Comparison of ENCODE assay signal across 11 cellular contexts in the genomic region with DNA sequence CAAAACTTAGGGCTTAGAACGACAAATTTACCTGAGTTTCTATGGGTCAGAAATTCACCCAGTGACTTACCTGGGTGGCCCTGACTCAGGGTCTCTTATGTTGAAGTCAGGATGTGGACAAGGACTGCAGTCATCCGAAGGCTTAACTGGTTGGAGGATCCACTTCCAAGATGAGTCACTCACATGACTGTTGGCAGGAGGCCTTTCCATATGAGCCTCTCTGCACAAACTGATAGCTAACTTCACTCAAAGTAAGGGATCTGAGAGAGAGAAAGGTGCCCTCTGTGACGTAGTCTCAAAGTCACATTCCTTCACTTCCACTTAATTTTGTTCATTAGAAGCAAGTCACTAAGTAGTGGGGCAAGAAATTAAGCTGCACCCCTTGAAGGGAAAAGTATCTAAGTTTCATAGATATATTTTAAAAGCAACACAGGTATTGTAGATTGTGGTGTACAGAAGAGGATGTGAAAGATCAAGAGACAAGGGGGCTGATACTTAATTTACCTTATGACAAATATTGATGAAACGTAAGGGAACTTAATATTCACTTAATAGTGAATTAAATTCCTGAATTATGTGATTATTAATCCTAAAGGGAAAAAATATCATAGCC. TPM values are rescaled to one million over a fixed set of nuclear protein-coding genes. Genes with fewer than 3 reads are reported as not detected.
DNase-seq lines count a peak whose midpoint lies in the region; ATAC-seq, FAIRE-seq and TF ChIP-seq lines count a peak whose summit lies in the region.
"Had no signal": no experiment of that assay in that cellular context is flagged by ENCODE, and none has a peak within 500 bp of the region (broad histone marks: within the 10 kb centered on the region; RNA-seq: fewer than 3 reads in every experiment).

No MANE protein-coding gene starts in this region.

- peak; percentile 42; the same call in 1 of the 2 replicates for TF ChIP-seq EP300 in K562 (IDR thresholded peaks at IDR 0.05; ENCODE audit: low read length)
- no peak for TF ChIP-seq EP300 in stomach (IDR thresholded peaks at IDR 0.05)

- no peak overlapping the region for H3K18ac ChIP-seq in mesendoderm (ENCODE audit: low read length)

- no peak overlapping the region for H2BK120ac ChIP-seq in mesendoderm (ENCODE audit: low read depth, low read length)

- FAIRE-seq in K562 (lab: Jason Lieb, UNC) = peak; percentile 86

- H4K5ac ChIP-seq in mesendoderm (ENCODE audit: low read length) = no peak overlapping the region

- TF ChIP-seq POLR2A in K562 (conservative IDR thresholded peaks at IDR 0.05) (no peak), stomach (IDR thresholded peaks at IDR 0.05) (no peak)

- no peak overlapping the region for H2AFZ ChIP-seq in K562 (ENCODE audit: low read depth, low read length)
- no peak overlapping the region for H2AFZ ChIP-seq in MM.1S (ENCODE audit: low read length)

- no peak overlapping the region for H2BK5ac ChIP-seq in mesendoderm (ENCODE audit: low read length)

- peaks cover 0 to 9% of the 10 kb centered on the region in 2 experiments; a peak in 1 of 5 replicates for H3K4me1 ChIP-seq in K562 (replicated peaks in 1 of 2; ENCODE audit: control insufficient read depth in 2 of 2, insufficient read depth in 2 of 2, low read length in 2 of 2)
- H3K4me1 ChIP-seq in mesendoderm (ENCODE audit: control insufficient read depth, low read depth, low read length) = no peaks in the 10 kb centered on the region
- no peaks in the 10 kb centered on the region for H3K4me1 ChIP-seq in stomach
- H3K4me1 ChIP-seq in MM.1S (ENCODE audit: low read length) = no peaks in the 10 kb centered on the region

- POLR2A ChIA-PET in K562 (lab: Yijun Ruan, JAX) = interaction anchor here (1.1 kb wide), 1 partner anchor 35 kb away, joined by 3 read pairs; no protein-coding TSS in a partner anchor

- no peak overlapping the region for H3K9ac ChIP-seq in K562 (ENCODE audit: insufficient read depth in 1 of 2, low read depth in 2 of 2, low read length in 2 of 2)
- H3K9ac ChIP-seq in mesendoderm (ENCODE audit: low read length) = no peak overlapping the region
- no peak overlapping the region for H3K9ac ChIP-seq in MM.1S (ENCODE audit: low read length)

- H3K4me2 ChIP-seq in K562 (ENCODE audit: insufficient read depth, low read length) (no peak overlapping the region), mesendoderm (ENCODE audit: low read length) (no peak overlapping the region), MM.1S (ENCODE audit: low read depth, low read length) (no peak overlapping the region)

- no TSS peak for BruUV-seq in K562 (replicated peaks; lab: Mats Ljungman, UMichigan)

- DNase-seq in Daoy (ENCODE audit: low read depth) = peak; percentile 71
- peak; percentile 12 to 80 (median 32) for DNase-seq in K562 (ENCODE audit: extremely low read depth in 1 of 4, low spot score in 3 of 4)
- DNase-seq in mesendoderm = peak; percentile 70
- DNase-seq in stomach = no peak
- DNase-seq in NCI-H1694 (lab: John Stamatoyannopoulos, UW) = no peak
- no peak for DNase-seq in MM.1S
- DNase-seq: activated naive CD8-positive, alpha-beta T cell treated with anti-CD3 and anti-CD28 coated beads, Interleukin-2, amount 10 ng/mL, durations not matched to agents 7 days and 5 days; NCI-H2171; T-helper 9 cell had no signal

- intact Hi-C loops in K562 (cut with micrococcal nuclease) = no loop called here
- intact Hi-C loops in stomach (cut with DNase I; ENCODE audit: low total_unique reads) = no loop called here

- H3K9me1 ChIP-seq in K562 (ENCODE audit: control insufficient read depth, insufficient read depth, low read length) = no peaks in the 10 kb centered on the region

- H3K4ac ChIP-seq in mesendoderm (ENCODE audit: low read depth, low read length) = no peak overlapping the region

- peak overlapping the region; percentile 46; the same call in 1 of the 3 replicates for H3K27ac ChIP-seq in K562 (ENCODE audit: extremely low read depth, low read depth, low read length)
- no peak overlapping the region for H3K27ac ChIP-seq in mesendoderm (ENCODE audit: low read depth, low read length)
- H3K27ac ChIP-seq in stomach = no peak overlapping the region
- H3K27ac ChIP-seq in MM.1S (ENCODE audit: low read length) = no peak overlapping the region

- H2AK5ac ChIP-seq in mesendoderm (ENCODE audit: low read length) = no peak overlapping the region

- no peak for TF ChIP-seq RAD21 in K562 (CRISPR knock-in tag; conservative IDR thresholded peaks at IDR 0.05 in 1 of 2, IDR thresholded peaks at IDR 0.05 in 1 of 2)

- in situ Hi-C loops in K562 (cut with MboI) = no loop called here

- no peak overlapping the region for H3K4me3 ChIP-seq in K562
- no peak overlapping the region for H3K4me3 ChIP-seq in mesendoderm (ENCODE audit: low read length)
- no peak overlapping the region for H3K4me3 ChIP-seq in stomach
- no peak overlapping the region for H3K4me3 ChIP-seq in MM.1S (ENCODE audit: low read length)

- H3K36me3 ChIP-seq in K562 (ENCODE audit: control insufficient read depth, insufficient read depth, low read length) (peaks cover 46% of the 10 kb centered on the region), mesendoderm (ENCODE audit: control insufficient read depth, insufficient read depth, low read length) (no peaks in the 10 kb centered on the region), stomach (peaks cover 0 to 55% (median 40%) of the 10 kb centered on the region in 4 donors), MM.1S (replicated peaks; ENCODE audit: insufficient read depth, low read length) (no peaks in the 10 kb centered on the region)

- no peaks in the 10 kb centered on the region for H3K27me3 ChIP-seq in K562 (ENCODE audit: control insufficient read depth in 2 of 2, insufficient read depth in 2 of 2, low read length in 2 of 2)
- no peaks in the 10 kb centered on the region for H3K27me3 ChIP-seq in mesendoderm (ENCODE audit: insufficient read depth, low read length, poor library complexity)
- no peaks in the 10 kb centered on the region for H3K27me3 ChIP-seq in stomach
- H3K27me3 ChIP-seq in MM.1S (replicated peaks; ENCODE audit: insufficient read depth, low read length) = no peaks in the 10 kb centered on the region

- no peaks in the 10 kb centered on the region for H3K9me2 ChIP-seq in MM.1S (replicated peaks; ENCODE audit: insufficient read depth, low read length)

- no peaks in the 10 kb centered on the region for H3K9me3 ChIP-seq in K562 (replicated peaks; ENCODE audit: control insufficient read depth, insufficient read depth, low read depth, low read length)
- H3K9me3 ChIP-seq in stomach = no peaks in the 10 kb centered on the region
- H3K9me3 ChIP-seq in MM.1S (replicated peaks; ENCODE audit: insufficient read depth, low read length) = no peaks in the 10 kb centered on the region

- H3K79me1 ChIP-seq in mesendoderm (ENCODE audit: low read length) = no peaks in the 10 kb centered on the region

- H3F3A ChIP-seq in MM.1S (ENCODE audit: insufficient read depth, low read length) = no peaks in the 10 kb centered on the region

- peak; percentile 40 for ATAC-seq in HG03342 (IDR thresholded peaks at IDR 0.05; ENCODE audit: unreplicated experiment)
- peak; percentile 97 for ATAC-seq in K562
- ATAC-seq in HG02623 (IDR thresholded peaks at IDR 0.05; ENCODE audit: unreplicated experiment) = no peak

- no peak overlapping the region for H3K56ac ChIP-seq in mesendoderm (ENCODE audit: low read length)

- WGBS in K562 (ENCODE audit: insufficient coverage, low coverage, missing lambda C conversion rate) = 17% methylated on average over 4 of the region's 4 CpGs
- WGBS in mesendoderm (ENCODE audit: extremely low coverage, insufficient coverage, low lambda C conversion rate) = no CpG with 5 or more reads among the region's 4 CpGs
- 83 to 85% (median 84%) methylated on average over 4 of the region's 4 CpGs for WGBS in stomach, 5 donors

- TF ChIP-seq CTCF in K562 (IDR thresholded peaks at IDR 0.05 in 2 of 3, conservative IDR thresholded peaks at IDR 0.05 in 1 of 3; ENCODE audit: insufficient read depth in 2 of 3, low read depth in 1 of 3, low read length in 3 of 3) (no peak), stomach (IDR thresholded peaks at IDR 0.05) (no peak), MM.1S (IDR thresholded peaks at IDR 0.05; ENCODE audit: low read length) (no peak)

- no peak overlapping the region for H2BK15ac ChIP-seq in mesendoderm (replicated peaks; ENCODE audit: low read depth)

- CTCF ChIA-PET in K562 (lab: Yijun Ruan, JAX; ENCODE audit: low intra/inter-chr PET ratio) = no interaction called here

- no peaks in the 10 kb centered on the region for H4K20me1 ChIP-seq in K562 (replicated peaks; ENCODE audit: control insufficient read depth, insufficient read depth, low read length)
- H4K20me1 ChIP-seq in MM.1S (ENCODE audit: insufficient read depth, low read length) = no peaks in the 10 kb centered on the region

- no peak overlapping the region for H3K23ac ChIP-seq in mesendoderm (ENCODE audit: low read length)

- H3K79me2 ChIP-seq in K562 (ENCODE audit: control insufficient read depth, insufficient read depth, low read length) (no peaks in the 10 kb centered on the region), mesendoderm (ENCODE audit: control insufficient read depth, insufficient read depth, low read length) (no peaks in the 10 kb centered on the region), MM.1S (ENCODE audit: low read length) (no peaks in the 10 kb centered on the region)

- no peak overlapping the region for H4K8ac ChIP-seq in mesendoderm (ENCODE audit: low read depth, low read length)

RNA-seq across cellular contexts. Expression of gene TANK, which starts 48.4 kb away (rescaled TPM):
- total RNA-seq in Daoy (2014; rRNA removed; shearing (Covaris generic)) = 39.7 and 44.3 TPM in 2 replicates
- total RNA-seq in K562 (2011; cell fraction: chromatin; rRNA removed; ENCODE audit: low replicate concordance) = 125 and 212 TPM in 2 replicates
- 37.7 and 60.5 TPM in 2 replicates for total RNA-seq in K562 (2011; cell fraction: nucleolus; rRNA removed)
- total RNA-seq in K562 (2011; cell fraction: nucleoplasm; rRNA removed) = 98.7 and 143 TPM in 2 replicates
- total RNA-seq in K562 (2014; rRNA removed) (33.6 and 43.0 TPM in 2 replicates), K562 (2014; rRNA removed; fragmentation: Illumina TruSeq; extraction: Trizol) (67.4 and 89.5 TPM in 2 replicates), K562 (2015; rRNA removed; fragmentation: Illumina TruSeq; extraction: Trizol) (48.9 and 54.4 TPM in 2 replicates), K562 (2021) (45.6 and 49.2 TPM in 2 replicates), stomach (100 to 1,000 TPM in 1 of 5 donors, 10 to 100 TPM in 4; 12.2 to 140 (median 67.7) TPM)
- polyA plus RNA-seq in K562 (2011; rRNA removed) (52.0 and 60.1 TPM in 2 replicates), K562 (2014; fragmentation: Illumina TruSeq; extraction: Trizol) (49.4 and 53.8 TPM in 2 replicates), K562 (2014; fragmentation: Nextera tagmentation; extraction: Ambion mirVana) (10 to 100 TPM; 83.7 to 91.5 TPM), K562 (2014; rRNA removed) (47.1 and 56.6 TPM in 2 replicates), stomach (10 to 100 TPM; 19.7 to 35.0 (median 33.9) TPM)
- polyA plus RNA-seq in K562 (2011; cell fraction: cytosol; rRNA removed) = 11.0 and 16.5 TPM in 2 replicates
- polyA plus RNA-seq in K562 (2011; cell fraction: nucleus; rRNA removed) = 59.3 and 109 TPM in 2 replicates
- 41.1 and 65.3 TPM in 2 replicates for polyA plus RNA-seq in K562 (2012)
- polyA minus RNA-seq in K562 (2011; rRNA and poly(A)+ RNA removed) = 48.7 and 78.6 TPM in 2 replicates
- 11.5 and 17.8 TPM in 2 replicates for polyA minus RNA-seq in K562 (2011; cell fraction: cytosol; rRNA and poly(A)+ RNA removed)
- polyA minus RNA-seq in K562 (2011; cell fraction: nucleus; rRNA and poly(A)+ RNA removed) = 92.6 and 179 TPM in 2 replicates
- polyA plus RNA-seq in mesendoderm (2013, experiment 1 of 2) = 19.6 TPM
- 19.5 TPM for polyA plus RNA-seq in mesendoderm (2013, experiment 2 of 2)

Comparison
In these comparisons a context has a peak if more than half of its experiments do, and no peak if none do; other contexts are left out.
1. DNase-seq: peak in Daoy (single experiment), K562 (4 of 4) and mesendoderm (single experiment); none in stomach (single experiment), NCI-H1694 (single experiment) and MM.1S (single experiment).